Comparison of ENCODE assay signal across 37 cellular contexts in the genomic region with DNA sequence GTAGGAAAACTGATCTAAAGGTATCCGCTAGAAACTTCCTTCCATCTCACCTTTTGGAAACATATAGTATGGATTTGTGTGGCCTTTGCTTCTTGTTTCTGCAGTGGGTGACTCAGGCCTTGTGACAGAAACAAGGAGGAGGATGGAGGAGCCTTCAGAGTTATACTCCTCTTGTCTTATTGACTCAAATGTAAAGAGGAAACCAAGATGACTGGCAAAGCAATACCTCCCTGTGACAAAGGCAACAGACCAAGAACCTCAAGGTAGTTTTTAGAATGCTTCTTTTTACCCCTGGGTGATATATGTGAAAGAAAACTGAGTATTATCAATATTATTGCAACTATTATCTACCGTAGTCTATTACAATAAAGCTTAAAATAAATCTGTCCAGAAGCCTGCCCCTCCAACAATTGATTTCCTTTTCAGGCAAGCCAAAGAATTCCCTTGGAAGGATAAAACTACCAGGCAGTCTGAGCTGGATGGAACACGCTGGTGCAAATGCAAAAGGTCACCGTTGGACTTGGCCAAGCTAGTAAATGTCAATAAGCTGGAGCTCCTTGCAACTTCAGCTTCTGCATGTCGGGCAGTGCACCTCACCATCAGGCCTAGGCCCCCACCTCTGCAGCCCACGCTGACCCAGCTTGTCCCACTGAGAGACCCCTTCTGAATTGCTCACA.
"Had no signal": no experiment of that assay in that cellular context is flagged by ENCODE, and none has a peak within 500 bp of the region (broad histone marks: within the 10 kb centered on the region; RNA-seq: fewer than 3 reads in every experiment).

No MANE protein-coding gene starts in this region.

- H3K27me3 Mint-ChIP-seq: activated naive CD8-positive, alpha-beta T cell treated with anti-CD3 and anti-CD28 coated beads for 36 hours; progenitor cell of endocrine pancreas; stimulated activated memory B cell treated with anti-CD40 and anti-IgM and Interleukin-4, amounts not matched to agents 10 μg/mL and 1 μg/mL and 100 μg/mL, for 72 hours; stimulated activated naive CD8-positive, alpha-beta T cell treated with anti-CD3 and anti-CD28 coated beads, Interleukin-15, amount 100 ng/mL, for 72 hours had no signal

- H3K36me3 ChIP-seq: adrenal gland, esophagus squamous epithelium, ovary, sigmoid colon, thyroid gland, upper lobe of right lung had no signal

- H3K4me1 Mint-ChIP-seq: activated naive CD8-positive, alpha-beta T cell treated with anti-CD3 and anti-CD28 coated beads for 36 hours; nephron; stimulated activated memory B cell treated with anti-CD40 and anti-IgM and Interleukin-4, amounts not matched to agents 10 μg/mL and 1 μg/mL and 100 μg/mL, for 72 hours; stimulated activated naive CD8-positive, alpha-beta T cell treated with anti-CD3 and anti-CD28 coated beads, Interleukin-15, amount 100 ng/mL, for 72 hours had no signal

- ATAC-seq: activated CD4-positive, CD25-positive, alpha-beta regulatory T cell treated with anti-CD3 and anti-CD28 coated beads, Interleukin-2, amount 50 U/mL, for 24 hours; body of pancreas; effector memory CD8-positive, alpha-beta T cell; stimulated activated memory B cell treated with anti-CD40 and anti-IgM and Interleukin-4, amounts not matched to agents 10 μg/mL and 1 μg/mL and 100 μg/mL, for 72 hours; stimulated activated naive CD8-positive, alpha-beta T cell treated with anti-CD3 and anti-CD28 coated beads, Interleukin-15, amount 100 ng/mL, for 72 hours; upper lobe of right lung had no signal

- H3K27me3 ChIP-seq: adrenal gland, body of pancreas, esophagus squamous epithelium, ovary, sigmoid colon, thyroid gland, upper lobe of right lung had no signal

- H3K9me3 ChIP-seq: adrenal gland, body of pancreas, esophagus squamous epithelium, ovary, thyroid gland, upper lobe of right lung had no signal

- H3K4me3 Mint-ChIP-seq: activated naive CD4-positive, alpha-beta T cell treated with anti-CD3 and anti-CD28 coated beads for 36 hours; activated naive CD8-positive, alpha-beta T cell treated with anti-CD3 and anti-CD28 coated beads for 36 hours; effector memory CD8-positive, alpha-beta T cell; nephron; stimulated activated memory B cell treated with anti-CD40 and anti-IgM and Interleukin-4, amounts not matched to agents 10 μg/mL and 1 μg/mL and 100 μg/mL, for 72 hours; stimulated activated naive CD8-positive, alpha-beta T cell treated with anti-CD3 and anti-CD28 coated beads, Interleukin-15, amount 100 ng/mL, for 72 hours; T-helper 1 cell treated with Interleukin-12 subunit alpha and Interleukin-12 subunit beta and Interleukin-4 antibody, amounts not matched to agents 30 μg/mL and 1 μg/mL, for 36 hours had no signal

- FAIRE-seq: small intestine, TTC549 had no signal

- DNase-seq: activated CD4-positive, alpha-beta T cell treated with anti-CD3 and anti-CD28 coated beads for 48 hours; activated CD4-positive, alpha-beta T cell treated with anti-CD3 and anti-CD28 coated beads, Interleukin-2, amount 50 U/mL, for 48 hours; activated CD8-positive, alpha-beta memory T cell treated with anti-CD3 and anti-CD28 coated beads for 24 hours; activated effector memory CD4-positive, alpha-beta T cell treated with Interleukin-2 at 50 U/mL for 16 hours; activated naive CD4-positive, alpha-beta T cell treated with anti-CD3 and anti-CD28 coated beads for 36 hours; activated naive CD8-positive, alpha-beta T cell treated with anti-CD3 and anti-CD28 coated beads for 36 hours; adrenal gland; aorta; body of pancreas; caudate nucleus; cortex of kidney; effector memory CD8-positive, alpha-beta T cell; esophagus squamous epithelium; foreskin melanocyte; glutamatergic neuron; islet precursor cell; left cardiac atrium; left ventricle myocardium superior; ovary; retina; sigmoid colon; small intestine; stimulated activated CD4-positive, alpha-beta T cell treated with anti-CD3 and anti-CD28 coated beads, Interleukin-1b, Interleukin-23, amount 100 ng/mL, for 48 hours; stimulated activated CD4-positive, alpha-beta T cell treated with anti-CD3 and anti-CD28 coated beads, Interleukin-4, amount 100 ng/mL, for 4 hours; stimulated activated CD8-positive, alpha-beta memory T cell treated with anti-CD3 and anti-CD28 coated beads, Interleukin-4, amount 100 ng/mL, for 48 hours; stimulated activated naive CD8-positive, alpha-beta T cell treated with anti-CD3 and anti-CD28 coated beads, Interleukin-15, amount 100 ng/mL, for 72 hours; substantia nigra; T-helper 9 cell; thyroid gland; upper lobe of right lung had no signal

- H3K4me3 ChIP-seq: adrenal gland, body of pancreas, esophagus squamous epithelium, ovary, sigmoid colon, thyroid gland, upper lobe of right lung had no signal

- H3K4me1 ChIP-seq: adrenal gland, body of pancreas, thyroid gland, upper lobe of right lung had no signal

- H3K36me3 Mint-ChIP-seq: activated naive CD8-positive, alpha-beta T cell treated with anti-CD3 and anti-CD28 coated beads for 36 hours; stimulated activated memory B cell treated with anti-CD40 and anti-IgM and Interleukin-4, amounts not matched to agents 10 μg/mL and 1 μg/mL and 100 μg/mL, for 72 hours had no signal

- H3K27ac Mint-ChIP-seq: activated naive CD4-positive, alpha-beta T cell treated with anti-CD3 and anti-CD28 coated beads for 36 hours; activated naive CD8-positive, alpha-beta T cell treated with anti-CD3 and anti-CD28 coated beads for 36 hours; effector memory CD8-positive, alpha-beta T cell; nephron; progenitor cell of endocrine pancreas; stimulated activated memory B cell treated with anti-CD40 and anti-IgM and Interleukin-4, amounts not matched to agents 10 μg/mL and 1 μg/mL and 100 μg/mL, for 72 hours; stimulated activated naive CD8-positive, alpha-beta T cell treated with anti-CD3 and anti-CD28 coated beads, Interleukin-15, amount 100 ng/mL, for 72 hours; T-helper 1 cell treated with Interleukin-12 subunit alpha and Interleukin-12 subunit beta and Interleukin-4 antibody, amounts not matched to agents 30 μg/mL and 1 μg/mL, for 36 hours had no signal

- H3K9me3 Mint-ChIP-seq: activated naive CD4-positive, alpha-beta T cell treated with anti-CD3 and anti-CD28 coated beads for 36 hours; activated naive CD8-positive, alpha-beta T cell treated with anti-CD3 and anti-CD28 coated beads for 36 hours; effector memory CD8-positive, alpha-beta T cell; stimulated activated memory B cell treated with anti-CD40 and anti-IgM and Interleukin-4, amounts not matched to agents 10 μg/mL and 1 μg/mL and 100 μg/mL, for 72 hours; stimulated activated naive CD8-positive, alpha-beta T cell treated with anti-CD3 and anti-CD28 coated beads, Interleukin-15, amount 100 ng/mL, for 72 hours; T-helper 1 cell treated with Interleukin-12 subunit alpha and Interleukin-12 subunit beta and Interleukin-4 antibody, amounts not matched to agents 30 μg/mL and 1 μg/mL, for 36 hours had no signal

- H3K27ac ChIP-seq: adrenal gland, body of pancreas, esophagus squamous epithelium, ovary, sigmoid colon, thyroid gland, upper lobe of right lung, VCaP had no signal
